In the genomic region with DNA sequence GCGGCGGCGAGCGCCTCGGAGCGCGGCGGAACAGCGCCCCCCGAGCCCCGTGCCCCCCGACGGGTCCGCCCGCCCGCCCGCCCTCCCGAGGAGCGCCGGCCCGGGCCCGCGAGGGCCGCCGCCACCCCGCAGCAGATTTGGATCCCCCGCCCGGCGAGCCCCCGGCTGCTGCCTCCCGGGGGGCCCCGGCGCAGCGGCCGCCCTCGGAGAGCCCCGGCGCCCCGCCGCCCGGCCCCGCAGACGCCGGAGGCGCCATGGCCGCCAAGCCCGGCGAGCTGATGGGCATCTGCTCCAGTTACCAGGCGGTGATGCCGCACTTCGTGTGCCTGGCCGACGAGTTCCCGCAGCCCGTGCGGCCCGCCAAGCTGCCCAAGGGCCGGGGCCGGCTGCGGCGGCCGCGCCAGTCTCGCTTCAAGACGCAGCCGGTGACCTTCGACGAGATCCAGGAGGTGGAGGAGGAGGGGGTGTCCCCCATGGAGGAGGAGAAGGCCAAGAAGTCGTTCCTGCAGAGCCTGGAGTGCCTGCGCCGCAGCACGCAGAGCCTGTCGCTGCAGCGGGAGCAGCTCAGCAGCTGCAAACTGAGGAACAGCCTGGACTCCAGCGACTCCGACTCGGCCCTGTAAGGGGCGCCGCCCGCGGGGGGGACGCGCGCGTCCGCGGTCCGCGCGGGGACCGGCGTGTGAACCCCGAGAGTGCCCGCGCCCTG, we compare ENCODE assay signal across 8 cellular contexts. TPM values are rescaled to one million over a fixed set of nuclear protein-coding genes. Genes with fewer than 3 reads are reported as not detected.
A peak's percentile ranks its signal among the peaks of the same experiment; 100 is the strongest.
DNase-seq lines count a peak whose midpoint lies in the region; ATAC-seq and TF ChIP-seq lines count a peak whose summit lies in the region.

No MANE protein-coding gene starts in this region.

- no peak overlapping the region for H3K27ac ChIP-seq in brain microvascular endothelial cell

- TF ChIP-seq CTCF in NB4 (IDR thresholded peaks at IDR 0.05; ENCODE audit: low read depth, low read length) (no peak), brain microvascular endothelial cell (IDR thresholded peaks at IDR 0.05; ENCODE audit: low read depth, low read length, missing control alignments) (no peak)

- peaks cover 2% of the 10 kb centered on the region for H3K27me3 ChIP-seq in brain microvascular endothelial cell (replicated peaks)

- peaks cover 11 to 30% (median 18%) of the 10 kb centered on the region in 3 donors for H3K27me3 Mint-ChIP-seq in immature natural killer cell (ENCODE audit: low read depth in 3 of 3)
- peaks cover 92% of the 10 kb centered on the region for H3K27me3 Mint-ChIP-seq in stimulated activated naive CD8-positive, alpha-beta T cell treated with anti-CD3 and anti-CD28 coated beads, Interleukin-15, amount 100 ng/mL, for 72 hours

- H3K36me3 Mint-ChIP-seq in immature natural killer cell: peaks cover 0 to 8% (median 0%) of the 10 kb centered on the region in 3 donors

- no peak for TF ChIP-seq POLR2A in NB4 (IDR thresholded peaks at IDR 0.05; ENCODE audit: extremely low read depth, insufficient read length)

- peak overlapping the region in 1 of 6 donors; percentile 45 for H3K27ac Mint-ChIP-seq in immature natural killer cell
- no peak overlapping the region for H3K27ac Mint-ChIP-seq in stimulated activated naive CD8-positive, alpha-beta T cell treated with anti-CD3 and anti-CD28 coated beads, Interleukin-15, amount 100 ng/mL, for 72 hours

- peaks cover 13 to 21% of the 10 kb centered on the region in 2 donors for H3K4me1 Mint-ChIP-seq in immature natural killer cell
- peaks cover 29% of the 10 kb centered on the region for H3K4me1 Mint-ChIP-seq in stimulated activated naive CD8-positive, alpha-beta T cell treated with anti-CD3 and anti-CD28 coated beads, Interleukin-15, amount 100 ng/mL, for 72 hours

- peak overlapping the region in 4 of 5 donors; percentile 65 to 72 (median 70) for H3K4me3 Mint-ChIP-seq in immature natural killer cell
- H3K4me3 Mint-ChIP-seq in stimulated activated naive CD8-positive, alpha-beta T cell treated with anti-CD3 and anti-CD28 coated beads, Interleukin-15, amount 100 ng/mL, for 72 hours: peak overlapping the region; percentile 78 to 85

- H3K9me3 Mint-ChIP-seq in immature natural killer cell: peaks cover 0 to 4% (median 0%) of the 10 kb centered on the region in 6 donors
- H3K9me3 Mint-ChIP-seq in stimulated activated naive CD8-positive, alpha-beta T cell treated with anti-CD3 and anti-CD28 coated beads, Interleukin-15, amount 100 ng/mL, for 72 hours: no peaks in the 10 kb centered on the region

- ATAC-seq in stimulated activated naive CD8-positive, alpha-beta T cell treated with anti-CD3 and anti-CD28 coated beads, Interleukin-15, amount 100 ng/mL, for 72 hours: peak; percentile 38

- peak overlapping the region; percentile 42 for H3K4me3 ChIP-seq in NB4 (ENCODE audit: low read depth, low read length)
- H3K4me3 ChIP-seq in brain microvascular endothelial cell (ENCODE audit: low read depth, low read length): peak overlapping the region; percentile 64

- DNase-seq in NCI-H1694 treated with DMSO at 0.1 percent for 48 hours (lab: John Stamatoyannopoulos, UW): peak; percentile 9
- DNase-seq in NCI-H1694 (lab: John Stamatoyannopoulos, UW): no peak
- DNase-seq in NB4 (ENCODE audit: low read depth): peak; percentile 55
- DNase-seq in brain microvascular endothelial cell: peak; percentile 18
- DNase-seq in immature natural killer cell: no peak
- peak; percentile 28 to 35 for DNase-seq in stimulated activated naive CD8-positive, alpha-beta T cell treated with anti-CD3 and anti-CD28 coated beads, Interleukin-15, amount 100 ng/mL, for 72 hours
- no peak for DNase-seq in HCEC 1CT
- no peak for DNase-seq in activated effector memory CD4-positive, alpha-beta T cell treated with anti-CD3 and anti-CD28 coated beads, Interleukin-2, amount 50 U/mL, for 16 hours

- in situ Hi-C loops in brain microvascular endothelial cell (cut with HindIII; ENCODE audit: low pct_ligation_motif_present, low sequenced_read_pairs): no loop called here

- H3K36me3 ChIP-seq in brain microvascular endothelial cell (replicated peaks): no peaks in the 10 kb centered on the region

RNA-seq across cellular contexts. Expression of a gene that starts 0.4 kb away (rescaled TPM):
- not detected for polyA plus RNA-seq in immature natural killer cell

Comparison
In these comparisons a context has a peak if more than half of its experiments do, and no peak if none do; other contexts are left out.
1. DNase-seq: peak in NCI-H1694 treated with DMSO at 0.1 percent for 48 hours (single experiment), NB4 (single experiment), brain microvascular endothelial cell (single experiment) and stimulated activated naive CD8-positive, alpha-beta T cell treated with anti-CD3 and anti-CD28 coated beads, Interleukin-15, amount 100 ng/mL, for 72 hours (2 of 2); none in NCI-H1694 (single experiment), immature natural killer cell (0 of 3), HCEC 1CT (single experiment) and activated effector memory CD4-positive, alpha-beta T cell treated with anti-CD3 and anti-CD28 coated beads, Interleukin-2, amount 50 U/mL, for 16 hours (single experiment).